Comparison of ENCODE assay signal across 37 cellular contexts in the genomic region with DNA sequence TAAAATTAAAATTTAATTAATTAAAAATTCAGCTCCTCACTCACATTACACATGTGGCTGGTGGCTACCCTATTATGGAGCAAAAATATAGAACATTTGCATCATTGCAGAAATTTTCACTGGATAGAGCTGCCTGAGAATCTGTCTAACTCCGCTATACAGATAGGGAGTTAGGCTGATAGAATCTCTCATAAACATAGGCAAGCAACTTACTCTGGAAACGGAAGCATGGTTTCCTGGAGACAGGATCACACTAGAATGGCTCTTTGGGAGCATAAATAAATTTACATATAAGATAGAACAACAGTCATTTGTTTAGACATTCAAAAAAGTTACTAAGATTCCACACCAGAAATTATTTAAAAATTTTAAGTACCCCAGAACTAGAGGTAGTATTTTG. TPM values are rescaled to one million over a fixed set of nuclear protein-coding genes. Genes with fewer than 3 reads are reported as not detected.
"Had no signal": no experiment of that assay in that cellular context is flagged by ENCODE, and none has a peak within 500 bp of the region (broad histone marks: within the 10 kb centered on the region; RNA-seq: fewer than 3 reads in every experiment).

No MANE protein-coding gene starts in this region.

- H3K36me3 ChIP-seq: adrenal gland, brain microvascular endothelial cell, breast epithelium, WERI-Rb-1 had no signal

- H3K9me3 ChIP-seq: adrenal gland, body of pancreas, breast epithelium had no signal

- H3K4me3 Mint-ChIP-seq: activated CD4-positive, alpha-beta memory T cell treated with anti-CD3 and anti-CD28 coated beads, Interleukin-2, amount 10 ng/mL, durations not matched to agents 7 days and 5 days; activated CD4-positive, alpha-beta T cell treated with anti-CD3 and anti-CD28 coated beads for 36 hours; activated CD4-positive, alpha-beta T cell treated with anti-CD3 and anti-CD28 coated beads, Interleukin-2, amount 10 ng/mL, durations not matched to agents 7 days and 5 days; activated CD8-positive, alpha-beta memory T cell treated with anti-CD3 and anti-CD28 coated beads, Interleukin-2, amount 10 ng/mL, durations not matched to agents 7 days and 5 days; activated CD8-positive, alpha-beta T cell treated with anti-CD3 and anti-CD28 coated beads, Interleukin-2, amount 10 ng/mL, durations not matched to agents 7 days and 5 days; activated naive CD8-positive, alpha-beta T cell treated with anti-CD3 and anti-CD28 coated beads for 36 hours; activated T-cell treated with anti-CD3 and anti-CD28 coated beads, Interleukin-2, amount 50 U/mL, for 24 hours; T-helper 1 cell treated with Interleukin-12 subunit alpha and Interleukin-12 subunit beta and Interleukin-4 antibody, amounts not matched to agents 30 μg/mL and 1 μg/mL, for 36 hours; T-helper 2 cell treated with Interferon-gamma antibody and Interleukin-4, amounts not matched to agents 5 μg/mL and 100 μg/mL, for 36 hours; WTC11 had no signal

- H3K27ac Mint-ChIP-seq: activated CD4-positive, alpha-beta memory T cell treated with anti-CD3 and anti-CD28 coated beads, Interleukin-2, amount 10 ng/mL, durations not matched to agents 7 days and 5 days; activated CD4-positive, alpha-beta T cell treated with anti-CD3 and anti-CD28 coated beads for 36 hours; activated CD4-positive, alpha-beta T cell treated with anti-CD3 and anti-CD28 coated beads, Interleukin-2, amount 10 ng/mL, durations not matched to agents 7 days and 5 days; activated CD8-positive, alpha-beta memory T cell treated with anti-CD3 and anti-CD28 coated beads, Interleukin-2, amount 10 ng/mL, durations not matched to agents 7 days and 5 days; activated CD8-positive, alpha-beta T cell treated with anti-CD3 and anti-CD28 coated beads, Interleukin-2, amount 10 ng/mL, durations not matched to agents 7 days and 5 days; activated naive CD4-positive, alpha-beta T cell treated with anti-CD3 and anti-CD28 coated beads, Interleukin-2, amount 50 U/mL, for 72 hours; activated naive CD8-positive, alpha-beta T cell treated with anti-CD3 and anti-CD28 coated beads for 36 hours; activated T-cell treated with anti-CD3 and anti-CD28 coated beads, Interleukin-2, amount 50 U/mL, for 24 hours; activated T-helper 2 cell treated with anti-CD3 and anti-CD28 coated beads, Interferon-gamma antibody, Interleukin-2, Interleukin-4, amounts not matched to agents 10 μg/mL and 5 μg/mL and 100 μg/mL, durations not matched to agents 14 hours and 24 hours and 36 hours; T-helper 1 cell treated with Interleukin-12 subunit alpha and Interleukin-12 subunit beta and Interleukin-4 antibody, amounts not matched to agents 30 μg/mL and 1 μg/mL, for 36 hours; T-helper 2 cell treated with Interferon-gamma antibody and Interleukin-4, amounts not matched to agents 5 μg/mL and 100 μg/mL, for 36 hours; WTC11 had no signal

- H3K9me3 Mint-ChIP-seq: activated CD4-positive, alpha-beta memory T cell treated with anti-CD3 and anti-CD28 coated beads, Interleukin-2, amount 10 ng/mL, durations not matched to agents 7 days and 5 days; activated CD4-positive, alpha-beta T cell treated with anti-CD3 and anti-CD28 coated beads, Interleukin-2, amount 10 ng/mL, durations not matched to agents 7 days and 5 days; activated naive CD4-positive, alpha-beta T cell treated with anti-CD3 and anti-CD28 coated beads, Interleukin-2, amount 50 U/mL, for 72 hours; activated naive CD8-positive, alpha-beta T cell treated with anti-CD3 and anti-CD28 coated beads for 36 hours; activated T-cell treated with anti-CD3 and anti-CD28 coated beads, Interleukin-2, amount 50 U/mL, for 24 hours; activated T-helper 2 cell treated with anti-CD3 and anti-CD28 coated beads, Interferon-gamma antibody, Interleukin-2, Interleukin-4, amounts not matched to agents 10 μg/mL and 5 μg/mL and 100 μg/mL, durations not matched to agents 14 hours and 24 hours and 36 hours; T-helper 1 cell treated with Interleukin-12 subunit alpha and Interleukin-12 subunit beta and Interleukin-4 antibody, amounts not matched to agents 30 μg/mL and 1 μg/mL, for 36 hours; T-helper 2 cell treated with Interferon-gamma antibody and Interleukin-4, amounts not matched to agents 5 μg/mL and 100 μg/mL, for 36 hours had no signal

- H3K27me3 ChIP-seq: body of pancreas, brain microvascular endothelial cell, breast epithelium had no signal

- DNase-seq: activated CD4-positive, alpha-beta memory T cell treated with anti-CD3 and anti-CD28 coated beads, Interleukin-2, amount 10 ng/mL, durations not matched to agents 7 days and 5 days; activated CD4-positive, alpha-beta T cell treated with anti-CD3 and anti-CD28 coated beads for 1 hour; activated CD4-positive, alpha-beta T cell treated with anti-CD3 and anti-CD28 coated beads for 36 hours; activated CD4-positive, alpha-beta T cell treated with anti-CD3 and anti-CD28 coated beads for 48 hours; activated CD4-positive, alpha-beta T cell treated with anti-CD3 and anti-CD28 coated beads, Interleukin-2, amount 10 ng/mL, durations not matched to agents 7 days and 5 days; activated CD4-positive, alpha-beta T cell treated with anti-CD3 and anti-CD28 coated beads, Interleukin-2, amount 50 U/mL, for 48 hours; activated CD4-positive, CD25-positive, alpha-beta regulatory T cell; activated CD8-positive, alpha-beta memory T cell treated with anti-CD3 and anti-CD28 coated beads for 24 hours; activated CD8-positive, alpha-beta memory T cell treated with anti-CD3 and anti-CD28 coated beads, Interleukin-2, amount 10 ng/mL, durations not matched to agents 7 days and 5 days; activated CD8-positive, alpha-beta memory T cell treated with anti-CD3 and anti-CD28 coated beads, Interleukin-2, amount 50 U/mL, for 48 hours; activated CD8-positive, alpha-beta T cell treated with anti-CD3 and anti-CD28 coated beads, Interleukin-2, amount 10 ng/mL, durations not matched to agents 7 days and 5 days; activated effector memory CD4-positive, alpha-beta T cell treated with Interleukin-2 at 50 U/mL for 16 hours; activated gamma-delta T cell; activated naive CD4-positive, alpha-beta T cell treated with anti-CD3 and anti-CD28 coated beads, Interleukin-2, amount 50 U/mL, for 16 hours; activated naive CD4-positive, alpha-beta T cell treated with Interleukin-2 at 50 U/mL for 16 hours; activated naive CD8-positive, alpha-beta T cell treated with anti-CD3 and anti-CD28 coated beads for 36 hours; activated T-cell treated with anti-CD3 and anti-CD28 coated beads, Interleukin-2, amount 50 U/mL, for 24 hours; activated T-cell treated with anti-CD3 and anti-CD28 coated beads, Interleukin-2, amount 50 U/mL, for 48 hours; adrenal gland; amniotic stem cell; aorta; body of pancreas; brain microvascular endothelial cell; central memory CD4-positive, alpha-beta T cell; T-helper 1 cell; T-helper 2 cell; T-helper 9 cell; WERI-Rb-1 had no signal

- H3K36me3 Mint-ChIP-seq: activated naive CD4-positive, alpha-beta T cell treated with anti-CD3 and anti-CD28 coated beads, Interleukin-2, amount 50 U/mL, for 72 hours; activated naive CD8-positive, alpha-beta T cell treated with anti-CD3 and anti-CD28 coated beads for 36 hours; WTC11 had no signal

- FAIRE-seq: astrocyte, TTC549 had no signal

- H3K4me3 ChIP-seq: adrenal gland, body of pancreas, breast epithelium had no signal

- ATAC-seq: activated CD4-positive, alpha-beta T cell treated with anti-CD3 and anti-CD28 coated beads for 36 hours; activated CD4-positive, CD25-positive, alpha-beta regulatory T cell treated with anti-CD3 and anti-CD28 coated beads, Interleukin-2, amount 50 U/mL, for 24 hours; activated CD8-positive, alpha-beta memory T cell treated with anti-CD3 and anti-CD28 coated beads, Interleukin-2, amount 10 ng/mL, durations not matched to agents 7 days and 5 days; activated CD8-positive, alpha-beta T cell treated with anti-CD3 and anti-CD28 coated beads, Interleukin-2, amount 10 ng/mL, durations not matched to agents 7 days and 5 days; activated naive CD4-positive, alpha-beta T cell treated with anti-CD3 and anti-CD28 coated beads, Interleukin-2, amount 50 U/mL, for 72 hours; body of pancreas; WTC11 had no signal

- H3K27me3 Mint-ChIP-seq: activated naive CD8-positive, alpha-beta T cell treated with anti-CD3 and anti-CD28 coated beads for 36 hours had no signal

- H3K4me1 Mint-ChIP-seq: activated CD4-positive, alpha-beta memory T cell treated with anti-CD3 and anti-CD28 coated beads, Interleukin-2, amount 10 ng/mL, durations not matched to agents 7 days and 5 days; activated CD4-positive, alpha-beta T cell treated with anti-CD3 and anti-CD28 coated beads for 36 hours; activated CD4-positive, alpha-beta T cell treated with anti-CD3 and anti-CD28 coated beads, Interleukin-2, amount 10 ng/mL, durations not matched to agents 7 days and 5 days; activated CD8-positive, alpha-beta memory T cell treated with anti-CD3 and anti-CD28 coated beads, Interleukin-2, amount 10 ng/mL, durations not matched to agents 7 days and 5 days; activated naive CD8-positive, alpha-beta T cell treated with anti-CD3 and anti-CD28 coated beads for 36 hours had no signal

- H3K27ac ChIP-seq: adrenal gland, body of pancreas, brain microvascular endothelial cell, breast epithelium, WERI-Rb-1 had no signal

- H3K4me1 ChIP-seq: adrenal gland, body of pancreas, breast epithelium had no signal

RNA-seq across cellular contexts. Expression of a gene that starts 12.2 kb away (rescaled TPM):
- total RNA-seq: activated CD4-positive, alpha-beta memory T cell treated with anti-CD3 and anti-CD28 coated beads, Interleukin-2, amount 10 ng/mL, durations not matched to agents 7 days and 5 days; activated CD8-positive, alpha-beta memory T cell treated with anti-CD3 and anti-CD28 coated beads, Interleukin-2, amount 10 ng/mL, durations not matched to agents 7 days and 5 days; activated CD8-positive, alpha-beta T cell treated with anti-CD3 and anti-CD28 coated beads, Interleukin-2, amount 10 ng/mL, durations not matched to agents 7 days and 5 days; activated naive CD4-positive, alpha-beta T cell treated with anti-CD3 and anti-CD28 coated beads, Interleukin-2, amount 50 U/mL, for 72 hours; activated naive CD8-positive, alpha-beta T cell treated with anti-CD3 and anti-CD28 coated beads for 36 hours; activated T-helper 2 cell treated with anti-CD3 and anti-CD28 coated beads, Interferon-gamma antibody, Interleukin-2, Interleukin-4, amounts not matched to agents 10 μg/mL and 5 μg/mL and 100 μg/mL, durations not matched to agents 14 hours and 24 hours and 36 hours had no signal
